20 cellular contexts compared by ENCODE assay signal in the genomic region with DNA sequence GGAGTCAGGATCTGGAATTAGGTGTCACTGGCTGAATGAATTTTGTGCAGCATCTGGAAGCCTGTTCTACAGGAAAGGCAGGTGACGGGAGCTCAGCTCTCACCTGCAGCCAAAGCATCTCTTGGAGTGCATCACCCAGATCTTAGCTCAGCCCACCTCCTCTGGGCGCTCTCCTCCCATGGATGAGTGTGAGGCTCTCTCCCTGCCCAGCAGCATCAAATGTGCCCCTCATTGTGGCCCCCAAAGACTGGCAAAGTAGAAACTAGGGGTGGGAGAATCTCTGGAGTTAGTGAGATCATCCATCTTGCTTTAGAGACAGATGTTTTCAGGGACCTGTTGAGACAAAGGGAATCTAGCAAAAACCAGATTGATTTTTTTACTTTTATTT.
DNase-seq lines count a peak whose midpoint lies in the region; ATAC-seq and TF ChIP-seq lines count a peak whose summit lies in the region.
"Had no signal": no experiment of that assay in that cellular context is flagged by ENCODE, and none has a peak within 500 bp of the region (broad histone marks: within the 10 kb centered on the region; RNA-seq: fewer than 3 reads in every experiment).

No MANE protein-coding gene starts in this region.

- no peak for TF ChIP-seq EP300 in sigmoid colon (IDR thresholded peaks at IDR 0.05)

- H3K36me3 ChIP-seq in adrenal gland (replicated peaks in 1 of 2) (no peaks in the 10 kb centered on the region), uterus (no peaks in the 10 kb centered on the region), sigmoid colon (no peaks in the 10 kb centered on the region)
- H3K36me3 ChIP-seq: BLaER1 had no signal

- H3K27ac ChIP-seq in adrenal gland, result peak overlapping the region; percentile 91 to 99 (median 94)
- H3K27ac ChIP-seq in uterus, result peak overlapping the region; percentile 85 to 99
- peak overlapping the region in 1 of 4 donors; percentile 86 for H3K27ac ChIP-seq in sigmoid colon
- H3K27ac ChIP-seq: BLaER1, PC-9 had no signal

- H3K4me3 ChIP-seq in adrenal gland, result no peak overlapping the region
- H3K4me3 ChIP-seq in uterus, result no peak overlapping the region
- H3K4me3 ChIP-seq in sigmoid colon, result no peak overlapping the region
- H3K4me3 ChIP-seq: BLaER1, GM12878, PC-9 had no signal

- H3K27ac Mint-ChIP-seq in HFFc6, result peak overlapping the region; percentile 24
- peak overlapping the region; percentile 66 for H3K27ac Mint-ChIP-seq in osteocyte (ENCODE audit: unreplicated experiment)
- H3K27ac Mint-ChIP-seq: CD4-positive, alpha-beta memory T cell had no signal

- TF ChIP-seq POLR2A in adrenal gland (IDR thresholded peaks at IDR 0.05), result no peak
- no peak for TF ChIP-seq POLR2A in uterus (IDR thresholded peaks at IDR 0.05)
- TF ChIP-seq POLR2A in sigmoid colon (IDR thresholded peaks at IDR 0.05), result no peak

- H3K36me3 Mint-ChIP-seq in HFFc6 (ENCODE audit: low read depth) (peaks cover 46% of the 10 kb centered on the region), osteocyte (ENCODE audit: unreplicated experiment) (peaks cover 39% of the 10 kb centered on the region)
- H3K36me3 Mint-ChIP-seq: CD4-positive, alpha-beta memory T cell had no signal

- H3K9me3 Mint-ChIP-seq in HFFc6 (no peaks in the 10 kb centered on the region), osteocyte (ENCODE audit: unreplicated experiment) (no peaks in the 10 kb centered on the region)
- H3K9me3 Mint-ChIP-seq: CD4-positive, alpha-beta memory T cell had no signal

- DNase-seq in HFFc6 (no peak), adrenal gland (no peak), osteocyte (ENCODE audit: extremely low spot score, unreplicated experiment) (peak; percentile 60), uterus (no peak), sigmoid colon (no peak), activated T-cell treated with anti-CD3 and anti-CD28 coated beads for 4 hours (no peak)
- DNase-seq: Caco-2; CD4-positive, alpha-beta memory T cell; DND-41; MM.1S; NCI-H1048; NCI-H1417 treated with DMSO at 0.1 percent for 48 hours; NCI-H1930; NCI-H69; PC-9; RPMI8226 had no signal

- H3K4me1 ChIP-seq in adrenal gland (replicated peaks in 1 of 2) (peaks cover 37 to 56% of the 10 kb centered on the region in 2 donors), uterus (peaks cover 20 to 28% of the 10 kb centered on the region in 2 donors), sigmoid colon (peaks cover 0 to 46% (median 38%) of the 10 kb centered on the region in 4 donors)
- H3K4me1 ChIP-seq: BLaER1, Caco-2 had no signal

- H3K4me3 Mint-ChIP-seq in HFFc6 (no peak overlapping the region), osteocyte (ENCODE audit: unreplicated experiment) (no peak overlapping the region)
- H3K4me3 Mint-ChIP-seq: CD4-positive, alpha-beta memory T cell had no signal

- no peak for ATAC-seq in HG03520 (IDR thresholded peaks at IDR 0.05; ENCODE audit: unreplicated experiment)
- ATAC-seq: GM12878, SK-N-SH treated with all-trans-retinoic acid at 6 μM for 48 hours had no signal

- H3K27me3 Mint-ChIP-seq in HFFc6 (ENCODE audit: insufficient read depth) (peaks cover 15% of the 10 kb centered on the region), osteocyte (ENCODE audit: unreplicated experiment) (no peaks in the 10 kb centered on the region)

- 88 to 100% (median 95%) methylated on average over 2 of the region's 2 CpGs for WGBS in adrenal gland, 4 donors
- WGBS in sigmoid colon, 2 donors, result 88 to 97% methylated on average over 2 of the region's 2 CpGs

- no peak for TF ChIP-seq CTCF in HFFc6 (IDR thresholded peaks at IDR 0.05)
- no peak for TF ChIP-seq CTCF in adrenal gland (IDR thresholded peaks at IDR 0.05)
- TF ChIP-seq CTCF in osteocyte (IDR thresholded peaks at IDR 0.05), result no peak
- TF ChIP-seq CTCF in uterus (IDR thresholded peaks at IDR 0.05), result no peak
- TF ChIP-seq CTCF in sigmoid colon (IDR thresholded peaks at IDR 0.05), result no peak

- no peaks in the 10 kb centered on the region for H3K27me3 ChIP-seq in adrenal gland
- H3K27me3 ChIP-seq in uterus, result no peaks in the 10 kb centered on the region
- H3K27me3 ChIP-seq in sigmoid colon, result no peaks in the 10 kb centered on the region
- H3K27me3 ChIP-seq: BLaER1 had no signal

- H3K4me1 Mint-ChIP-seq in HFFc6 (ENCODE audit: low read depth) (peaks cover 45% of the 10 kb centered on the region), osteocyte (ENCODE audit: unreplicated experiment) (peaks cover 46% of the 10 kb centered on the region)
- H3K4me1 Mint-ChIP-seq: CD4-positive, alpha-beta memory T cell had no signal

- no peaks in the 10 kb centered on the region for H3K9me3 ChIP-seq in adrenal gland (replicated peaks in 1 of 3)
- no peaks in the 10 kb centered on the region for H3K9me3 ChIP-seq in uterus
- no peaks in the 10 kb centered on the region for H3K9me3 ChIP-seq in sigmoid colon
- H3K9me3 ChIP-seq: BLaER1, Caco-2 had no signal

- intact Hi-C loops in adrenal gland (cut with DNase I) (no loop called here), uterus (cut with DNase I; ENCODE audit: low total_unique reads) (no loop called here), sigmoid colon (cut with DNase I) (no loop called here)
